In the genomic region with DNA sequence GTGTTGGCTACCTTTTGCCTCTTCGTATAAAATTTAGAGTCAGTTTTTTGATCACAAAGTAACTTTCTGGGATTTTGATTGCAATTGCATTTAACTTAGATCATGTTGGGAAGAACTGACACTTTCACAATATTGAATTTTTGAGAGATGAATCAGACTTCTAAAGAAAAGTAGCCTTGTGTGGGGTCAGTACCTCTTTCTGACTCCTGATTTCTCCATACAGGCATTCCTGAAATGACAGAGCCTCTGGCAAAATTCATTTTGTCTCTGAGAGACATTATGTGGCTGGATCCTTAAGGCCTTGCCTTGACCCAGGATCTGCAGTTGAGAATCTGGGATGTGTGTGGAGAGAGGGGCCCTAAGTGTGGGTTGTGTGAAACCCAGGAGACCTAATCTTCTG, we compare ENCODE assay signal across 18 cellular contexts. TPM values are rescaled to one million over a fixed set of nuclear protein-coding genes. Genes with fewer than 3 reads are reported as not detected.
DNase-seq lines count a peak whose midpoint lies in the region; ATAC-seq and TF ChIP-seq lines count a peak whose summit lies in the region.
"Had no signal": no experiment of that assay in that cellular context is flagged by ENCODE, and none has a peak within 500 bp of the region (broad histone marks: within the 10 kb centered on the region; RNA-seq: fewer than 3 reads in every experiment).

No MANE protein-coding gene starts in this region.

- no peak for TF ChIP-seq CTCF in RWPE2 (IDR thresholded peaks at IDR 0.05; ENCODE audit: poor library complexity, severe bottlenecking)
- no peak for TF ChIP-seq CTCF in fibroblast of mammary gland (conservative IDR thresholded peaks at IDR 0.05; ENCODE audit: control insufficient read depth, insufficient read depth, low read depth, low read length)
- TF ChIP-seq CTCF in progenitor cell of endocrine pancreas (IDR thresholded peaks at IDR 0.05; ENCODE audit: unreplicated experiment), result no peak
- no peak for TF ChIP-seq CTCF in ovary (IDR thresholded peaks at IDR 0.05)

- H3K9me3 ChIP-seq in RWPE2 (ENCODE audit: severe bottlenecking) (no peaks in the 10 kb centered on the region), ovary (no peaks in the 10 kb centered on the region)
- H3K9me3 ChIP-seq: BLaER1 treated with 17β-estradiol and CSF1 and Interleukin-3, amounts not matched to agents 10 nM and 100 nM; right atrium auricular region had no signal

- peak; percentile 84 for DNase-seq in EL
- DNase-seq in RWPE2 (ENCODE audit: low spot score), result no peak
- DNase-seq in fibroblast of mammary gland (ENCODE audit: low read depth), result peak; percentile 70
- no peak for DNase-seq in sciatic nerve (ENCODE audit: low spot score)
- no peak for DNase-seq in G401 (ENCODE audit: low spot score)
- DNase-seq in progenitor cell of endocrine pancreas (ENCODE audit: low spot score, unreplicated experiment), result no peak
- DNase-seq in ovary, result no peak
- DNase-seq: activated CD4-positive, alpha-beta T cell treated with anti-CD3 and anti-CD28 coated beads, Interleukin-2, amount 50 U/mL, for 1 hour; activated T-cell treated with anti-CD3 and anti-CD28 coated beads for 4 hours; effector memory CD4-positive, alpha-beta T cell; MV-4-11; NCI-H2081 treated with DMSO at 0.1 percent for 48 hours; NCI-H69 had no signal

- H3K4me3 Mint-ChIP-seq in progenitor cell of endocrine pancreas (ENCODE audit: low read depth), result no peak overlapping the region
- H3K4me3 Mint-ChIP-seq: nephron had no signal

- H3K27me3 ChIP-seq in RWPE2 (ENCODE audit: insufficient read depth, poor library complexity, severe bottlenecking) (no peaks in the 10 kb centered on the region), ovary (no peaks in the 10 kb centered on the region)
- H3K27me3 ChIP-seq: BLaER1 treated with 17β-estradiol and CSF1 and Interleukin-3, amounts not matched to agents 10 nM and 100 nM; right atrium auricular region had no signal

- H3K27ac ChIP-seq in RWPE2 (ENCODE audit: poor library complexity, severe bottlenecking) (peak overlapping the region; percentile 26), ovary (no peak overlapping the region)
- H3K27ac ChIP-seq: BLaER1 treated with 17β-estradiol and CSF1 and Interleukin-3, amounts not matched to agents 10 nM and 100 nM; right atrium auricular region had no signal

- peaks cover 16% of the 10 kb centered on the region for H3K4me1 Mint-ChIP-seq in progenitor cell of endocrine pancreas (ENCODE audit: low read depth)

- no peak for TF ChIP-seq EP300 in ovary (IDR thresholded peaks at IDR 0.05)

- no peaks in the 10 kb centered on the region for H3K27me3 Mint-ChIP-seq in progenitor cell of endocrine pancreas

- H3K9me3 Mint-ChIP-seq in progenitor cell of endocrine pancreas (ENCODE audit: low read depth), result no peaks in the 10 kb centered on the region
- H3K9me3 Mint-ChIP-seq: activated naive CD4-positive, alpha-beta T cell treated with anti-CD3 and anti-CD28 coated beads, Interleukin-2, amount 50 U/mL, for 72 hours; nephron had no signal

- peak; percentile 69 for ATAC-seq in RWPE2 (ENCODE audit: low read depth)
- peak; percentile 61 for ATAC-seq in sciatic nerve
- ATAC-seq: activated naive CD4-positive, alpha-beta T cell treated with anti-CD3 and anti-CD28 coated beads, Interleukin-2, amount 50 U/mL, for 72 hours had no signal

- no peak for TF ChIP-seq POLR2A in ovary (IDR thresholded peaks at IDR 0.05)

- peaks cover 1% of the 10 kb centered on the region for H3K36me3 Mint-ChIP-seq in progenitor cell of endocrine pancreas (ENCODE audit: insufficient read depth)

- in situ Hi-C loops in G401 (cut with HindIII; ENCODE audit: low sequenced_read_pairs), result no loop called here

- H3K4me1 ChIP-seq in RWPE2 (ENCODE audit: insufficient read depth, poor library complexity, severe bottlenecking), result peaks cover 10% of the 10 kb centered on the region
- H3K4me1 ChIP-seq in ovary (ENCODE audit: insufficient read depth), result no peaks in the 10 kb centered on the region
- H3K4me1 ChIP-seq: BLaER1 treated with 17β-estradiol and CSF1 and Interleukin-3, amounts not matched to agents 10 nM and 100 nM had no signal

- no peak overlapping the region for H3K4me3 ChIP-seq in RWPE2 (ENCODE audit: severe bottlenecking)
- H3K4me3 ChIP-seq in fibroblast of mammary gland (ENCODE audit: control insufficient read depth, low read depth, low read length), result no peak overlapping the region
- H3K4me3 ChIP-seq in ovary, result no peak overlapping the region
- H3K4me3 ChIP-seq: BLaER1 treated with 17β-estradiol and CSF1 and Interleukin-3, amounts not matched to agents 10 nM and 100 nM; lung; right atrium auricular region had no signal

- intact Hi-C loops in sciatic nerve (cut with DNase I) (no loop called here), ovary (cut with DNase I) (no loop called here)

- H3K36me3 ChIP-seq in RWPE2 (ENCODE audit: low read depth), result no peaks in the 10 kb centered on the region
- no peaks in the 10 kb centered on the region for H3K36me3 ChIP-seq in ovary
- H3K36me3 ChIP-seq: right atrium auricular region had no signal

- 81 to 95% (median 87%) methylated on average over 1 of the region's 1 CpG for WGBS in ovary, 3 donors

- no peak overlapping the region for H3K27ac Mint-ChIP-seq in progenitor cell of endocrine pancreas
- H3K27ac Mint-ChIP-seq: activated naive CD4-positive, alpha-beta T cell treated with anti-CD3 and anti-CD28 coated beads, Interleukin-2, amount 50 U/mL, for 72 hours; nephron had no signal

RNA-seq across cellular contexts. Expression of a gene that starts 37.8 kb away (rescaled TPM):
- total RNA-seq in sciatic nerve (52.3 TPM), progenitor cell of endocrine pancreas (64.1 and 66.4 TPM in 2 replicates), ovary (10 to 100 TPM; 18.0 to 32.7 (median 20.7) TPM)
- 12.4 and 24.2 TPM in 2 replicates for total RNA-seq in G401 (2014; rRNA removed; shearing (Covaris generic))
- 10 to 100 TPM in 1 of 2 donors, 1 to 10 TPM in 1; 9.6 to 36.2 TPM for polyA plus RNA-seq in ovary

Comparison
In these comparisons a context has a peak if more than half of its experiments do, and no peak if none do; other contexts are left out.
1. DNase-seq: peak in EL (single experiment) and fibroblast of mammary gland (single experiment); none in RWPE2 (single experiment), sciatic nerve (single experiment), G401 (single experiment), progenitor cell of endocrine pancreas (single experiment) and ovary (0 of 5).